ENCODE assay signal across 28 cellular contexts in the genomic region with DNA sequence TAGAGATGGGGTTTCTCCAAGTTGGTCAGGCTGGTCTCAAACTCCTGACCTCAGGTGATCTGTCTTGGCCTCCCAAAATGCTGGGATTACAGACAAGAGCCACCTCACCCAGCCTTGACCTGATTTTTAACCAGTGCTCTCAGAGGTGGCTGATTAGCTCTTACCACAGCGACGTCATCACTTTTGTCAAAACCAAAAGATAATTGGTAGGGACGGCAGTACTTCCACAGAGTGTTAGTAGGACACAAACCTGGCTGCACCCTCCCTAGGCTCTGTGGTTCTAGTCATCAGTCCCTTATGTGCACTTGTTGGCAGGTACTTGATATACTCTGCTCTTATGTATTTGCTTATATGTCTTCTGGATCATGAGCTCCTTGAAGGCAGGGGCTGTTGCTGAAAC.
"Had no signal": no experiment of that assay in that cellular context is flagged by ENCODE, and none has a peak within 500 bp of the region (broad histone marks: within the 10 kb centered on the region; RNA-seq: fewer than 3 reads in every experiment).

No MANE protein-coding gene starts in this region.

- H3K4me3 ChIP-seq: cardiac muscle cell, Peyer's patch, SJCRH30 had no signal

- H3K9me3 ChIP-seq: Peyer's patch, SJCRH30 had no signal

- H3K9me3 Mint-ChIP-seq: activated B cell treated with CpG ODN at 0.5 μM for 24 hours; activated CD4-positive, alpha-beta T cell treated with anti-CD3 and anti-CD28 coated beads, Interleukin-2, amount 10 ng/mL, durations not matched to agents 24 days and 14 days; activated naive CD4-positive, alpha-beta T cell treated with anti-CD3 and anti-CD28 coated beads, Interleukin-2, amount 50 U/mL, for 72 hours; activated T-cell treated with anti-CD3 and anti-CD28 coated beads, Interleukin-2, amount 50 U/mL, for 24 hours; activated T-helper 1 cell treated with anti-CD3 and anti-CD28 coated beads, Interleukin-12 subunit alpha, Interleukin-12 subunit beta, Interleukin-2, Interleukin-4 antibody, amounts not matched to agents 30 ng/mL and 10 ng/mL and 1 ng/mL, durations not matched to agents 14 hours and 24 hours and 36 hours; T-helper 1 cell treated with Interleukin-12 subunit alpha and Interleukin-12 subunit beta and Interleukin-4 antibody, amounts not matched to agents 30 μg/mL and 1 μg/mL, for 36 hours had no signal

- DNase-seq: activated B cell treated with CpG ODN at 0.5 μM for 24 hours; activated CD4-positive, alpha-beta T cell treated with anti-CD3 and anti-CD28 coated beads for 1 hour; activated CD4-positive, alpha-beta T cell treated with anti-CD3 and anti-CD28 coated beads, Interleukin-2, amount 10 ng/mL, durations not matched to agents 24 days and 14 days; activated CD4-positive, alpha-beta T cell treated with anti-CD3 and anti-CD28 coated beads, Interleukin-2, amount 50 U/mL, for 48 hours; activated CD8-positive, alpha-beta memory T cell treated with anti-CD3 and anti-CD28 coated beads, Interleukin-2, amount 10 ng/mL, durations not matched to agents 7 days and 5 days; activated effector memory CD4-positive, alpha-beta T cell treated with Interleukin-2 at 50 U/mL for 16 hours; activated naive CD4-positive, alpha-beta T cell treated with Interleukin-2 at 50 U/mL for 16 hours; activated T-cell treated with anti-CD3 and anti-CD28 coated beads, Interleukin-2, amount 50 U/mL, for 24 hours; brain microvascular endothelial cell; KBM-7; NCI-H1092; NCI-H1417; NCI-H1930; NCI-H345; NCI-H510A; NCI-H526 treated with DMSO at 0.1 percent for 48 hours; NCI-H82; NK-92 treated with Interleukin-12 subunit alpha and Interleukin-12 subunit beta, amount 100 ng/mL, for 24 hours; Peyer's patch; Right ventricle myocardium superior; SJCRH30; SK-N-SH had no signal

- H3K27ac Mint-ChIP-seq: activated B cell treated with CpG ODN at 0.5 μM for 24 hours; activated CD4-positive, alpha-beta T cell treated with anti-CD3 and anti-CD28 coated beads, Interleukin-2, amount 10 ng/mL, durations not matched to agents 24 days and 14 days; activated CD8-positive, alpha-beta memory T cell treated with anti-CD3 and anti-CD28 coated beads, Interleukin-2, amount 10 ng/mL, durations not matched to agents 7 days and 5 days; activated naive CD4-positive, alpha-beta T cell treated with anti-CD3 and anti-CD28 coated beads, Interleukin-2, amount 50 U/mL, for 72 hours; activated T-cell treated with anti-CD3 and anti-CD28 coated beads, Interleukin-2, amount 50 U/mL, for 24 hours; activated T-helper 1 cell treated with anti-CD3 and anti-CD28 coated beads, Interleukin-12 subunit alpha, Interleukin-12 subunit beta, Interleukin-2, Interleukin-4 antibody, amounts not matched to agents 30 ng/mL and 10 ng/mL and 1 ng/mL, durations not matched to agents 14 hours and 24 hours and 36 hours; T-helper 1 cell treated with Interleukin-12 subunit alpha and Interleukin-12 subunit beta and Interleukin-4 antibody, amounts not matched to agents 30 μg/mL and 1 μg/mL, for 36 hours had no signal

- H3K27me3 ChIP-seq: brain microvascular endothelial cell, cardiac muscle cell, Peyer's patch, SJCRH30 had no signal

- H3K9ac ChIP-seq: SK-N-SH had no signal

- H3K27me3 Mint-ChIP-seq: activated B cell treated with CpG ODN at 0.5 μM for 24 hours had no signal

- H3K36me3 ChIP-seq: brain microvascular endothelial cell, cardiac muscle cell, Peyer's patch, SJCRH30 had no signal

- H3K36me3 Mint-ChIP-seq: activated CD8-positive, alpha-beta memory T cell treated with anti-CD3 and anti-CD28 coated beads, Interleukin-2, amount 10 ng/mL, durations not matched to agents 7 days and 5 days; activated naive CD4-positive, alpha-beta T cell treated with anti-CD3 and anti-CD28 coated beads, Interleukin-2, amount 50 U/mL, for 72 hours had no signal

- H3K4me3 Mint-ChIP-seq: activated B cell treated with CpG ODN at 0.5 μM for 24 hours; activated CD4-positive, alpha-beta T cell treated with anti-CD3 and anti-CD28 coated beads, Interleukin-2, amount 10 ng/mL, durations not matched to agents 24 days and 14 days; activated CD8-positive, alpha-beta memory T cell treated with anti-CD3 and anti-CD28 coated beads, Interleukin-2, amount 10 ng/mL, durations not matched to agents 7 days and 5 days; activated T-cell treated with anti-CD3 and anti-CD28 coated beads, Interleukin-2, amount 50 U/mL, for 24 hours; activated T-helper 1 cell treated with anti-CD3 and anti-CD28 coated beads, Interleukin-12 subunit alpha, Interleukin-12 subunit beta, Interleukin-2, Interleukin-4 antibody, amounts not matched to agents 30 ng/mL and 10 ng/mL and 1 ng/mL, durations not matched to agents 14 hours and 24 hours and 36 hours; T-helper 1 cell treated with Interleukin-12 subunit alpha and Interleukin-12 subunit beta and Interleukin-4 antibody, amounts not matched to agents 30 μg/mL and 1 μg/mL, for 36 hours had no signal

- H3K4me2 ChIP-seq: SK-N-SH had no signal

- ATAC-seq: activated CD8-positive, alpha-beta memory T cell treated with anti-CD3 and anti-CD28 coated beads, Interleukin-2, amount 10 ng/mL, durations not matched to agents 7 days and 5 days; activated naive CD4-positive, alpha-beta T cell treated with anti-CD3 and anti-CD28 coated beads, Interleukin-2, amount 50 U/mL, for 72 hours had no signal

- H3K27ac ChIP-seq: brain microvascular endothelial cell, cardiac muscle cell, Peyer's patch, RWPE1, SJCRH30 had no signal

- FAIRE-seq: TTC549 had no signal

- H3K4me1 ChIP-seq: Peyer's patch had no signal

- H3K4me1 Mint-ChIP-seq: activated B cell treated with CpG ODN at 0.5 μM for 24 hours; activated CD4-positive, alpha-beta T cell treated with anti-CD3 and anti-CD28 coated beads, Interleukin-2, amount 10 ng/mL, durations not matched to agents 24 days and 14 days; activated CD8-positive, alpha-beta memory T cell treated with anti-CD3 and anti-CD28 coated beads, Interleukin-2, amount 10 ng/mL, durations not matched to agents 7 days and 5 days had no signal
